ENCODE assay signal across 1 cellular context in genomic region chr11:85526564-85526963, GRCh38.
TF ChIP-seq lines count a peak whose summit lies in the region.

No MANE protein-coding gene starts in this region.

TF ChIP-seq in GM23338, 12 proteins besides CTCF, POLR2A, EP300 and RAD21 (continued from another document):
- peak; percentile 72 for TF ChIP-seq ZNF462 (CRISPR knock-in tag; IDR thresholded peaks at IDR 0.05)
